Comparison of ENCODE assay signal across 17 cellular contexts in genomic region chr18:76431437-76432273, GRCh38.
"Had no signal": no experiment of that assay in that cellular context is flagged by ENCODE, and none has a peak within 500 bp of the region (broad histone marks: within the 10 kb centered on the region; RNA-seq: fewer than 3 reads in every experiment).

No MANE protein-coding gene starts in this region.

- H3K27ac ChIP-seq: psoas muscle had no signal

- H3K4me3 ChIP-seq: psoas muscle had no signal

- H3K36me3 Mint-ChIP-seq: activated CD8-positive, alpha-beta memory T cell treated with anti-CD3 and anti-CD28 coated beads, Interleukin-2, amount 10 ng/mL, durations not matched to agents 7 days and 5 days had no signal

- ATAC-seq: activated CD4-positive, CD25-positive, alpha-beta regulatory T cell treated with anti-CD3 and anti-CD28 coated beads, Interleukin-2, amount 50 U/mL, for 24 hours; activated CD8-positive, alpha-beta memory T cell treated with anti-CD3 and anti-CD28 coated beads, Interleukin-2, amount 10 ng/mL, durations not matched to agents 7 days and 5 days; activated T-cell treated with anti-CD3 and anti-CD28 coated beads, Interleukin-2, amount 50 U/mL, for 72 hours; left cardiac atrium; psoas muscle; sciatic nerve; SK-N-SH treated with all-trans-retinoic acid at 6 μM for 48 hours had no signal

- H3K4me3 Mint-ChIP-seq: activated CD8-positive, alpha-beta memory T cell treated with anti-CD3 and anti-CD28 coated beads, Interleukin-2, amount 10 ng/mL, durations not matched to agents 7 days and 5 days; activated naive CD4-positive, alpha-beta T cell treated with anti-CD3 and anti-CD28 coated beads for 36 hours; activated T-cell treated with anti-CD3 and anti-CD28 coated beads, Interleukin-2, amount 50 U/mL, for 72 hours; central memory CD8-positive, alpha-beta T cell; naive B cell; type B pancreatic cell had no signal

- H3K27me3 Mint-ChIP-seq: activated CD8-positive, alpha-beta memory T cell treated with anti-CD3 and anti-CD28 coated beads, Interleukin-2, amount 10 ng/mL, durations not matched to agents 7 days and 5 days; naive B cell; type B pancreatic cell had no signal

- DNase-seq: activated CD4-positive, alpha-beta T cell treated with anti-CD3 and anti-CD28 coated beads, Interleukin-2, amount 50 U/mL, for 4 hours; activated CD8-positive, alpha-beta memory T cell treated with anti-CD3 and anti-CD28 coated beads, Interleukin-2, amount 10 ng/mL, durations not matched to agents 7 days and 5 days; activated naive CD4-positive, alpha-beta T cell treated with anti-CD3 and anti-CD28 coated beads for 36 hours; activated T-cell treated with anti-CD3 and anti-CD28 coated beads, Interleukin-2, amount 50 U/mL, for 72 hours; effector memory CD4-positive, alpha-beta T cell; left cardiac atrium; naive B cell; nucleus accumbens; psoas muscle; stimulated activated CD4-positive, alpha-beta T cell treated with anti-CD3 and anti-CD28 coated beads, Interleukin-12 subunit alpha, Interleukin-12 subunit beta, amount 100 ng/mL, for 4 hours; stimulated activated naive CD4-positive, alpha-beta T cell treated with Interleukin-2 at 50 U/mL for 16 hours; T-helper 2 cell had no signal

- H3K4me1 Mint-ChIP-seq: activated CD8-positive, alpha-beta memory T cell treated with anti-CD3 and anti-CD28 coated beads, Interleukin-2, amount 10 ng/mL, durations not matched to agents 7 days and 5 days; central memory CD8-positive, alpha-beta T cell had no signal

- H3K9me3 Mint-ChIP-seq: activated naive CD4-positive, alpha-beta T cell treated with anti-CD3 and anti-CD28 coated beads for 36 hours; activated T-cell treated with anti-CD3 and anti-CD28 coated beads, Interleukin-2, amount 50 U/mL, for 72 hours; central memory CD8-positive, alpha-beta T cell; naive B cell; type B pancreatic cell had no signal

- H3K27ac Mint-ChIP-seq: activated CD8-positive, alpha-beta memory T cell treated with anti-CD3 and anti-CD28 coated beads, Interleukin-2, amount 10 ng/mL, durations not matched to agents 7 days and 5 days; activated naive CD4-positive, alpha-beta T cell treated with anti-CD3 and anti-CD28 coated beads for 36 hours; activated T-cell treated with anti-CD3 and anti-CD28 coated beads, Interleukin-2, amount 50 U/mL, for 72 hours; type B pancreatic cell had no signal

- H3K9me3 ChIP-seq: psoas muscle had no signal
